Comparison of ENCODE assay signal across 8 cellular contexts in the genomic region with DNA sequence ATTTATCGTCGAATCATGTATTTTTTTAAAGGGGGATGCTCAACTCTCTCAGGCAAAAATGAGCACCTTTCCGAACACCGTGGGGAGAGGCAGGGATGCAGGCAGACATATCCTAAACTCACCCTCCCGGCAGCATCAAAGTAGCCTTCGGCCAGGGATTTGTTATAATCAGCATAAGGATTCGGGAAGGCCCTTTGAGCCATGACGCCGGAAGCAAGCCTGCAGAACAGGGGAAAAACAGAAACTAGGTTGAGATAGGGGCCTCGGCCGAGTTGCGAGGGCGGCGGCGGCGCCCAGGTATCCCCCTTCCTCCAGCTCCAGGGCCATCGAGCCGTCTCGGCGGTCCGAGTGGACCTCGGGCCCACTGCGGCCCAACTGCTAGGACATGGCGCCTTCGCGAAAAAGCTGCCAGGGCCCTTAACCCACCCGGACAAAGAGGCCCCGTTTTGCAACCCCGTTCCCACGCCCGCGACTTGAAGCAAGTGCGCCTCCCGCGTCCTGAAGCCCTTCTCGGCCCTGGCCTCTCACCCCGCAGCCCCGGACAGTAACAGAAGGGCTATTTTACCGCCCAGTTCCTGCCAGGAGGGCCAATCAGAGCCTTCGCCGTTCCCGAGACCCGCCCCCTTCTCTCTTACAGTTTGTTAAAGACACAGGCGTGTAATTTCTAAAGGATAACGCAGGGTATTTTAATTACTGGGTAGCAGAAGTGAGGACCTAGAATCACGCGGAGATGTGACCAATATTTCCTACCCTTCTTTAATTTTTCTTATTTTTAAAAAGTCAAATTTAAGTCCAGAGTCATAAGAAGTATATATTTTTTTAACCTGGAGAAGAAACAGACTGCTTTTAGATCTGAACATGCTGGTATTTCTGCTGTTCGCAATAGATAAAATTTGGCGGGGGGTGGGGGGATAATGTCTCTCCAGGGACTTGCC. TPM values are rescaled to one million over a fixed set of nuclear protein-coding genes. Genes with fewer than 3 reads are reported as not detected.
DNase-seq lines count a peak whose midpoint lies in the region; ATAC-seq and TF ChIP-seq lines count a peak whose summit lies in the region.

A gene with protein sequence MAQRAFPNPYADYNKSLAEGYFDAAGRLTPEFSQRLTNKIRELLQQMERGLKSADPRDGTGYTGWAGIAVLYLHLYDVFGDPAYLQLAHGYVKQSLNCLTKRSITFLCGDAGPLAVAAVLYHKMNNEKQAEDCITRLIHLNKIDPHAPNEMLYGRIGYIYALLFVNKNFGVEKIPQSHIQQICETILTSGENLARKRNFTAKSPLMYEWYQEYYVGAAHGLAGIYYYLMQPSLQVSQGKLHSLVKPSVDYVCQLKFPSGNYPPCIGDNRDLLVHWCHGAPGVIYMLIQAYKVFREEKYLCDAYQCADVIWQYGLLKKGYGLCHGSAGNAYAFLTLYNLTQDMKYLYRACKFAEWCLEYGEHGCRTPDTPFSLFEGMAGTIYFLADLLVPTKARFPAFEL (minus strand): TSS at position 566 of the 935 bp plus-strand sequence. CDS start 363 bp downstream, at position 203.

- no peak within 1 kb of the TSS for H2BK120ac ChIP-seq in IMR-90 (ENCODE audit: low read depth, low read length)

- DNase-seq in DMS 273 treated with DMSO at 0.1 percent for 48 hours (lab: John Stamatoyannopoulos, UW), result peak; percentile 74
- DNase-seq in IMR-90, result peak; percentile 81
- DNase-seq in PC-9, result peak; percentile 70 to 76
- DNase-seq in activated T-cell treated with anti-CD3 and anti-CD28 coated beads, Interleukin-2, amount 50 U/mL, for 1 hour, result peak; percentile 76
- DNase-seq in epithelial cell of proximal tubule (ENCODE audit: low read depth), result peak; percentile 41
- peak; percentile 91 for DNase-seq in mucosa of gallbladder (ENCODE audit: low spot score)
- peak; percentile 59 to 64 for DNase-seq in stimulated activated CD8-positive, alpha-beta memory T cell treated with anti-CD3 and anti-CD28 coated beads, Interleukin-4, amount 100 ng/mL, for 4 hours (ENCODE audit: low read depth in 2 of 2, low spot score in 1 of 2)

- POLR2A ChIA-PET in IMR-90 (lab: Charles Lee; ENCODE audit: unreplicated experiment) (no interaction called here), PC-9 (lab: Charles Lee; ENCODE audit: unreplicated experiment) (interaction anchor here (0.6 kb wide), 2 partner anchors 151 to 1147 kb away, joined by 10 to 11 read pairs; no protein-coding TSS in a partner anchor)

- H2BK5ac ChIP-seq in IMR-90 (ENCODE audit: low read depth, low read length, poor library complexity, severe bottlenecking), result peak within 1 kb of the TSS; percentile 29

- H3K4me1 ChIP-seq in IMR-90 (ENCODE audit: control insufficient read depth, insufficient read depth, low read length) (no peaks in the 10 kb centered on the region), PC-9 (replicated peaks; ENCODE audit: insufficient read depth) (0 out of 2 replicates have a peak, but pooled peaks cover 9% of the 10 kb centered on the region)

- H4K20me1 ChIP-seq in IMR-90 (ENCODE audit: insufficient read depth, low read length) (no peaks in the 10 kb centered on the region), PC-9 (ENCODE audit: insufficient read depth) (no peaks in the 10 kb centered on the region)

- ATAC-seq in GM21528 (IDR thresholded peaks at IDR 0.05; ENCODE audit: low FRiP score, unreplicated experiment) (peak; percentile 100), IMR-90 (ENCODE audit: low read depth) (peak; percentile 100)

- no peak within 1 kb of the TSS for H2BK15ac ChIP-seq in IMR-90 (ENCODE audit: low read depth, low read length)

- H3K4me2 ChIP-seq in IMR-90 (ENCODE audit: low read depth, low read length) (peak within 1 kb of the TSS; percentile 90), PC-9 (peak within 1 kb of the TSS; percentile 91)

- H2BK20ac ChIP-seq in IMR-90 (ENCODE audit: low read depth, low read length), result no peak within 1 kb of the TSS

- no peak for TF ChIP-seq CTCF in IMR-90 (conservative IDR thresholded peaks at IDR 0.05; ENCODE audit: low read depth, low read length)
- TF ChIP-seq CTCF in PC-9 (conservative IDR thresholded peaks at IDR 0.05), result no peak
- peak; percentile 2 for TF ChIP-seq CTCF in epithelial cell of proximal tubule (conservative IDR thresholded peaks at IDR 0.05; ENCODE audit: low read depth, low read length)

- peak within 1 kb of the TSS; percentile 85 for H2AK9ac ChIP-seq in IMR-90 (replicated peaks; ENCODE audit: low read depth, low read length, poor library complexity)

- CTCF ChIA-PET in IMR-90 (lab: Yijun Ruan, JAX) (no interaction called here), PC-9 (lab: Charles Lee) (no interaction called here)

- H3K9me3 ChIP-seq in IMR-90 (ENCODE audit: control insufficient read depth, insufficient read depth, low read length) (no peaks in the 10 kb centered on the region), PC-9 (ENCODE audit: insufficient read depth, low read depth) (no peaks in the 10 kb centered on the region)

- H3K36me3 ChIP-seq in IMR-90 (ENCODE audit: control insufficient read depth, insufficient read depth, low read length), result peaks cover 3% of the 10 kb centered on the region
- H3K36me3 ChIP-seq in PC-9 (ENCODE audit: low read depth), result no peaks in the 10 kb centered on the region

- H3K9ac ChIP-seq in IMR-90 (ENCODE audit: low read depth, low read length), result peak within 1 kb of the TSS; percentile 75

- in situ Hi-C loops in IMR-90 (cut with MboI; ENCODE audit: low sequenced_read_pairs), result no loop called here

- H3K27me3 ChIP-seq in IMR-90 (ENCODE audit: control insufficient read depth, insufficient read depth, low read length), result no peaks in the 10 kb centered on the region
- no peaks in the 10 kb centered on the region for H3K27me3 ChIP-seq in PC-9 (ENCODE audit: insufficient read depth, low read depth)

- peaks cover 4 to 14% of the 10 kb centered on the region in 2 experiments for H3K79me1 ChIP-seq in IMR-90 (ENCODE audit: low read depth in 1 of 2, low read length in 2 of 2)

- H3K56ac ChIP-seq in IMR-90 (ENCODE audit: extremely low read depth, insufficient read depth, low read length), result no peak within 1 kb of the TSS; the same call in 1 of the 2 replicates

- no peaks in the 10 kb centered on the region for H3K9me2 ChIP-seq in PC-9 (ENCODE audit: insufficient read depth)

- peak within 1 kb of the TSS; percentile 68 for H3K4ac ChIP-seq in IMR-90 (ENCODE audit: low read depth, low read length)

- H3K9me1 ChIP-seq in IMR-90 (ENCODE audit: insufficient read depth, low read length), result no peaks in the 10 kb centered on the region

- dilution Hi-C loops in IMR-90 (cut with HindIII; ENCODE audit: low sequenced_read_pairs, unreplicated experiment), result no loop called here

- peak within 1 kb of the TSS; percentile 44 for H4K5ac ChIP-seq in IMR-90 (ENCODE audit: low read depth, low read length)

- 0 out of 2 replicates have a peak within 1 kb of the TSS, but pooled peaks have one; percentile 45 for H3K23ac ChIP-seq in IMR-90 (ENCODE audit: low read depth, low read length)

- 0 out of 2 replicates have a peak, but pooled peaks cover 11% of the 10 kb centered on the region for H3K79me2 ChIP-seq in PC-9 (ENCODE audit: low read depth)

- H2AK5ac ChIP-seq in IMR-90 (ENCODE audit: low read depth, low read length), result no peak within 1 kb of the TSS

- intact Hi-C loops in IMR-90 (cut with micrococcal nuclease), result no loop called here
- intact Hi-C loops in PC-9 (cut with micrococcal nuclease; ENCODE audit: unreplicated experiment), result no loop called here

- H3K4me3 ChIP-seq in IMR-90 (ENCODE audit: insufficient read depth, low read depth, low read length), result peak within 1 kb of the TSS; percentile 91
- peak within 1 kb of the TSS; percentile 54 for H3K4me3 ChIP-seq in PC-9
- H3K4me3 ChIP-seq in epithelial cell of proximal tubule (ENCODE audit: low read depth, low read length), result peak within 1 kb of the TSS; percentile 88

- H4K91ac ChIP-seq in IMR-90 (ENCODE audit: insufficient read depth, low read depth, low read length), result no peak within 1 kb of the TSS

- no peak for TF ChIP-seq RAD21 in IMR-90 (IDR thresholded peaks at IDR 0.05; ENCODE audit: low read length)

- H3F3A ChIP-seq in PC-9 (ENCODE audit: insufficient read depth, low read depth), result no peaks in the 10 kb centered on the region

- H4K8ac ChIP-seq in IMR-90 (ENCODE audit: low read depth in 2 of 2, low read length in 2 of 2), result peak within 1 kb of the TSS; percentile 88 to 92

- H3K18ac ChIP-seq in IMR-90 (ENCODE audit: low read depth, low read length), result no peak within 1 kb of the TSS; the same call in none of the 2 replicates

- H2AFZ ChIP-seq in IMR-90 (replicated peaks; ENCODE audit: low read length, poor library complexity) (peak within 1 kb of the TSS; percentile 96), PC-9 (peak within 1 kb of the TSS; percentile 95)

- TF ChIP-seq POLR2A in IMR-90 (IDR thresholded peaks at IDR 0.05; ENCODE audit: low read depth, low read length), result peak; percentile 40; the same call in 1 of the 2 replicates

- peak within 1 kb of the TSS; percentile 67 for H3K14ac ChIP-seq in IMR-90 (replicated peaks; ENCODE audit: low read depth, low read length)

- peak within 1 kb of the TSS; percentile 38 for H3K27ac ChIP-seq in IMR-90 (ENCODE audit: insufficient read depth, low read length)
- no peak within 1 kb of the TSS for H3K27ac ChIP-seq in PC-9

- no CpG with 5 or more reads among the region's 49 CpGs for WGBS in IMR-90 (ENCODE audit: extremely low coverage in 2 of 2, insufficient read length in 1 of 2), 2 experiments

- BruUV-seq in IMR-90 (replicated peaks; lab: Mats Ljungman, UMichigan) (no TSS peak), PC-9 (replicated peaks; lab: Mats Ljungman, UMichigan) (TSS peak; percentile 60)

TF ChIP-seq in IMR-90, 13 proteins besides CTCF, POLR2A, EP300 and RAD21:
- no peak for TF ChIP-seq NFE2L2 (IDR thresholded peaks at IDR 0.05; ENCODE audit: low read depth, low read length)
- TF ChIP-seq CEBPB (IDR thresholded peaks at IDR 0.05; ENCODE audit: low read depth, low read length), result peak; percentile 20; the same call in 1 of the 2 replicates
- TF ChIP-seq, protein P1, sequence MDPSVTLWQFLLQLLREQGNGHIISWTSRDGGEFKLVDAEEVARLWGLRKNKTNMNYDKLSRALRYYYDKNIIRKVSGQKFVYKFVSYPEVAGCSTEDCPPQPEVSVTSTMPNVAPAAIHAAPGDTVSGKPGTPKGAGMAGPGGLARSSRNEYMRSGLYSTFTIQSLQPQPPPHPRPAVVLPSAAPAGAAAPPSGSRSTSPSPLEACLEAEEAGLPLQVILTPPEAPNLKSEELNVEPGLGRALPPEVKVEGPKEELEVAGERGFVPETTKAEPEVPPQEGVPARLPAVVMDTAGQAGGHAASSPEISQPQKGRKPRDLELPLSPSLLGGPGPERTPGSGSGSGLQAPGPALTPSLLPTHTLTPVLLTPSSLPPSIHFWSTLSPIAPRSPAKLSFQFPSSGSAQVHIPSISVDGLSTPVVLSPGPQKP (IDR thresholded peaks at IDR 0.05; ENCODE audit: borderline replicate concordance, low read depth, low read length), result no peak

RNA-seq across cellular contexts. Expression of the gene that starts here (rescaled TPM):
- total RNA-seq in IMR-90 (2012; rRNA removed), result 46.4 and 53.8 TPM in 2 replicates
- polyA plus RNA-seq in IMR-90 (2012; rRNA removed), result 24.6 and 29.7 TPM in 2 replicates
- 13.5 and 24.5 TPM in 2 replicates for polyA plus RNA-seq in IMR-90 (2012; cell fraction: cytosol; rRNA removed)
- 9.6 and 43.0 TPM in 2 replicates for polyA plus RNA-seq in IMR-90 (2012; cell fraction: nucleus; rRNA removed; ENCODE audit: low replicate concordance)
- 33.4 and 33.7 TPM in 2 replicates for total RNA-seq in PC-9 (2021)
- 27.9 and 29.1 TPM in 2 replicates for total RNA-seq in epithelial cell of proximal tubule
- 48.0 TPM for total RNA-seq in mucosa of gallbladder

Comparison
In these comparisons a context has a peak if more than half of its experiments do, and no peak if none do; other contexts are left out.
1. DNase-seq: peak in every context shown above with its lines; median percentile 91 in mucosa of gallbladder; 81 in IMR-90; 76 in activated T-cell treated with anti-CD3 and anti-CD28 coated beads, Interleukin-2, amount 50 U/mL, for 1 hour; 74 in DMS 273 treated with DMSO at 0.1 percent for 48 hours; 73 in PC-9; 62 in stimulated activated CD8-positive, alpha-beta memory T cell treated with anti-CD3 and anti-CD28 coated beads, Interleukin-4, amount 100 ng/mL, for 4 hours; 41 in epithelial cell of proximal tubule.